ENCODE assay signal across 8 cellular contexts in genomic region chr17:58351710-58352017, GRCh38. TPM values are rescaled to one million over a fixed set of nuclear protein-coding genes. Genes with fewer than 3 reads are reported as not detected.
DNase-seq lines count a peak whose midpoint lies in the region; ATAC-seq, FAIRE-seq and TF ChIP-seq lines count a peak whose summit lies in the region.

No MANE protein-coding gene starts in this region.

- DNase-seq in AG10803 (ENCODE audit: low read depth), result no peak
- no peak for DNase-seq in SJCRH30
- peak; percentile 7 for DNase-seq in fibroblast of villous mesenchyme (ENCODE audit: low read depth)
- DNase-seq in small intestine, result no peak
- DNase-seq in iPS-NIHi7 (ENCODE audit: extremely low spot score), result no peak
- no peak for DNase-seq in GM13977 (ENCODE audit: low spot score)

- H3K4me1 ChIP-seq in SJCRH30 (no peaks in the 10 kb centered on the region), small intestine (ENCODE audit: control insufficient read depth in 2 of 2, insufficient read depth in 1 of 2, low read depth in 1 of 2, low read length in 1 of 2) (peaks cover 0 to 5% of the 10 kb centered on the region in 2 donors)

- H3K27ac ChIP-seq in SJCRH30, result peak overlapping the region; percentile 40
- peak overlapping the region; percentile 12 to 89 for H3K27ac ChIP-seq in small intestine (ENCODE audit: low read depth in 1 of 2, low read length in 1 of 2)

- TF ChIP-seq CTCF in AG10803 (conservative IDR thresholded peaks at IDR 0.05; ENCODE audit: low read length), result no peak
- TF ChIP-seq CTCF in fibroblast of villous mesenchyme (IDR thresholded peaks at IDR 0.05; ENCODE audit: insufficient read depth, low read depth, low read length), result no peak
- TF ChIP-seq CTCF in GM13977 (IDR thresholded peaks at IDR 0.05; ENCODE audit: extremely low read depth, insufficient read depth, missing control alignments), result no peak

- WGBS in small intestine, 3 donors, result 0 to 1% (median 0%) methylated on average over 15 of the region's 15 CpGs

- H3K9me3 ChIP-seq in SJCRH30 (replicated peaks), result no peaks in the 10 kb centered on the region
- no peaks in the 10 kb centered on the region for H3K9me3 ChIP-seq in small intestine (ENCODE audit: control insufficient read depth, low read depth)

- no peak for FAIRE-seq in small intestine (lab: Jason Lieb, UNC)

- no peaks in the 10 kb centered on the region; the same call in 1 of the 2 replicates for H3K27me3 ChIP-seq in SJCRH30
- H3K27me3 ChIP-seq in small intestine (ENCODE audit: control insufficient read depth in 2 of 2, insufficient read depth in 2 of 2, low read length in 2 of 2), result no peaks in the 10 kb centered on the region

- in situ Hi-C loops in GM13977 (cut with MboI; ENCODE audit: low pct_unique_long_range_greater_than_20kb, low sequenced_read_pairs, unreplicated experiment), result no loop called here

- H3K4me3 ChIP-seq in AG10803 (ENCODE audit: low read length) (peak overlapping the region; percentile 99), SJCRH30 (peak overlapping the region; percentile 84), fibroblast of villous mesenchyme (ENCODE audit: low read depth, low read length) (peak overlapping the region; percentile 100), small intestine (ENCODE audit: low read depth in 1 of 2, low read length in 2 of 2) (peak overlapping the region; percentile 63 to 71)

- peaks cover 17% of the 10 kb centered on the region for H3K36me3 ChIP-seq in SJCRH30
- peaks cover 6 to 21% of the 10 kb centered on the region in 2 donors for H3K36me3 ChIP-seq in small intestine (ENCODE audit: control insufficient read depth in 2 of 2, insufficient read depth in 2 of 2, low read length in 2 of 2)

- ATAC-seq in GM21528 (IDR thresholded peaks at IDR 0.05; ENCODE audit: low FRiP score, unreplicated experiment) (peak; percentile 27), HG02588 (IDR thresholded peaks at IDR 0.05; ENCODE audit: unreplicated experiment) (no peak)

RNA-seq across cellular contexts. Expression of gene SUPT4H1, which starts 0.3 kb away (rescaled TPM):
- 61.2 and 61.3 TPM in 2 replicates for total RNA-seq in SJCRH30 (2014; rRNA removed; shearing (Covaris generic))
- 34.5 and 54.1 TPM in 2 replicates for total RNA-seq in fibroblast of villous mesenchyme
- 10 to 100 TPM; 70.3 to 79.8 (median 79.6) TPM for polyA plus RNA-seq in small intestine

RNA-seq across cellular contexts. Expression of gene TSPOAP1, which starts 23.1 kb away (rescaled TPM):
- total RNA-seq in SJCRH30 (2014; rRNA removed; shearing (Covaris generic)), result 0.53 and 0.58 TPM in 2 replicates
- total RNA-seq in fibroblast of villous mesenchyme, result 0.86 and 2.3 TPM in 2 replicates
- polyA plus RNA-seq in small intestine, result 1 to 10 TPM in 2 of 3 donors, under 1 TPM in 1; 0.89 to 3.1 (median 2.2) TPM
